ENCODE assay signal across 8 cellular contexts in genomic region chr1:246450485-246451251, GRCh38. TPM values are rescaled to one million over a fixed set of nuclear protein-coding genes. Genes with fewer than 3 reads are reported as not detected.
DNase-seq lines count a peak whose midpoint lies in the region; ATAC-seq, FAIRE-seq and TF ChIP-seq lines count a peak whose summit lies in the region.

No MANE protein-coding gene starts in this region.

- no peak for DNase-seq in AG09319 (ENCODE audit: extremely low read depth, low read depth)
- DNase-seq in NCI-H2081 treated with DMSO at 0.1 percent for 48 hours (lab: John Stamatoyannopoulos, UW): peak; percentile 49
- peak in 2 of 7 donors; percentile 20 to 33 for DNase-seq in adrenal gland
- DNase-seq in keratinocyte (ENCODE audit: low read depth, low spot score): peak; percentile 13
- no peak for DNase-seq in upper lobe of right lung
- DNase-seq in activated naive CD8-positive, alpha-beta T cell treated with anti-CD3 and anti-CD28 coated beads for 36 hours: no peak
- no peak for DNase-seq in stimulated activated CD8-positive, alpha-beta memory T cell treated with anti-CD3 and anti-CD28 coated beads, Interleukin-4, amount 100 ng/mL, for 48 hours

- H4K20me1 ChIP-seq in keratinocyte (ENCODE audit: control insufficient read depth, extremely low read depth, insufficient read depth, low read length): no peaks in the 10 kb centered on the region

- H2AFZ ChIP-seq in keratinocyte (ENCODE audit: control insufficient read depth, low read length): no peak overlapping the region

- TF ChIP-seq CTCF in AG09319 (IDR thresholded peaks at IDR 0.05; ENCODE audit: low read depth, low read length) (peak; percentile 58), adrenal gland (IDR thresholded peaks at IDR 0.05) (peak; percentile 61 to 89 (median 82)), keratinocyte (optimal IDR thresholded peaks at IDR 0.05 in 1 of 3, IDR thresholded peaks at IDR 0.05 in 1 of 3, conservative IDR thresholded peaks at IDR 0.05 in 1 of 3; ENCODE audit: extremely low read depth in 1 of 3, insufficient read depth in 2 of 3, low read length in 3 of 3) (peak in 2 of 3 experiments; percentile 54 to 64), upper lobe of right lung (IDR thresholded peaks at IDR 0.05) (peak; percentile 62)

- peaks cover 15% of the 10 kb centered on the region for H3K36me3 Mint-ChIP-seq in activated naive CD8-positive, alpha-beta T cell treated with anti-CD3 and anti-CD28 coated beads for 36 hours

- no peaks in the 10 kb centered on the region for H3K27me3 Mint-ChIP-seq in activated naive CD8-positive, alpha-beta T cell treated with anti-CD3 and anti-CD28 coated beads for 36 hours

- H3K9me3 Mint-ChIP-seq in activated naive CD8-positive, alpha-beta T cell treated with anti-CD3 and anti-CD28 coated beads for 36 hours: peaks cover 6% of the 10 kb centered on the region

- H3K27ac Mint-ChIP-seq in activated naive CD8-positive, alpha-beta T cell treated with anti-CD3 and anti-CD28 coated beads for 36 hours: no peak overlapping the region

- H3K9me3 ChIP-seq in adrenal gland (replicated peaks in 1 of 3) (no peaks in the 10 kb centered on the region), keratinocyte (ENCODE audit: control insufficient read depth, low read depth, low read length) (peaks cover 2% of the 10 kb centered on the region), upper lobe of right lung (no peaks in the 10 kb centered on the region)

- peaks cover 10% of the 10 kb centered on the region for H3K4me1 Mint-ChIP-seq in activated naive CD8-positive, alpha-beta T cell treated with anti-CD3 and anti-CD28 coated beads for 36 hours

- H3K9ac ChIP-seq in keratinocyte (ENCODE audit: control insufficient read depth, extremely low read depth, insufficient read depth, low read length): no peak overlapping the region

- no peak for TF ChIP-seq POLR2A in adrenal gland (IDR thresholded peaks at IDR 0.05)

- intact Hi-C loops in adrenal gland (cut with DNase I): loop anchor here in 1 of 2 donors (10.0 kb wide), 1 partner anchor 1296 kb away; the partner anchor contains the start of gene KIF26B
- intact Hi-C loops in upper lobe of right lung (cut with DNase I): no loop called here

- no peak overlapping the region for H3K4me3 Mint-ChIP-seq in activated naive CD8-positive, alpha-beta T cell treated with anti-CD3 and anti-CD28 coated beads for 36 hours

- no peaks in the 10 kb centered on the region for H3K36me3 ChIP-seq in adrenal gland (replicated peaks in 1 of 2)
- no peaks in the 10 kb centered on the region for H3K36me3 ChIP-seq in keratinocyte (ENCODE audit: control insufficient read depth in 2 of 2, extremely low read depth in 1 of 2, insufficient read depth in 2 of 2, low read length in 2 of 2)
- no peaks in the 10 kb centered on the region for H3K36me3 ChIP-seq in upper lobe of right lung

- H3K4me3 ChIP-seq in adrenal gland: no peak overlapping the region
- no peak overlapping the region for H3K4me3 ChIP-seq in keratinocyte (ENCODE audit: control insufficient read depth in 2 of 3, extremely low read depth in 1 of 3, insufficient read depth in 2 of 3, low read depth in 1 of 3, low read length in 3 of 3)
- no peak overlapping the region for H3K4me3 ChIP-seq in upper lobe of right lung

- ATAC-seq in GM18861 (IDR thresholded peaks at IDR 0.05; ENCODE audit: unreplicated experiment): peak; percentile 57
- ATAC-seq in upper lobe of right lung: peak; percentile 50

- no peak for FAIRE-seq in keratinocyte (lab: Jason Lieb, UNC)

- no peaks in the 10 kb centered on the region for H3K79me2 ChIP-seq in keratinocyte (ENCODE audit: control insufficient read depth, insufficient read depth, low read length)

- no peak overlapping the region for H3K4me2 ChIP-seq in keratinocyte (ENCODE audit: control insufficient read depth, extremely low read depth, insufficient read depth, low read depth, low read length)

- 46 to 56% (median 53%) methylated on average over 7 to 8 of the region's 8 CpGs for WGBS in adrenal gland, 4 donors

- no peaks in the 10 kb centered on the region for H3K9me1 ChIP-seq in keratinocyte (ENCODE audit: control insufficient read depth, extremely low read depth, insufficient read depth, low read length)

- no peaks in the 10 kb centered on the region for H3K27me3 ChIP-seq in adrenal gland
- H3K27me3 ChIP-seq in keratinocyte (ENCODE audit: control insufficient read depth, extremely low read depth, insufficient read depth, low read length): no peaks in the 10 kb centered on the region
- no peaks in the 10 kb centered on the region for H3K27me3 ChIP-seq in upper lobe of right lung

- H3K4me1 ChIP-seq in adrenal gland (replicated peaks in 1 of 2) (no peaks in the 10 kb centered on the region), keratinocyte (ENCODE audit: control insufficient read depth, extremely low read depth, insufficient read depth, low read length) (no peaks in the 10 kb centered on the region), upper lobe of right lung (no peaks in the 10 kb centered on the region)

- dilution Hi-C loops in keratinocyte (cut with MboI; ENCODE audit: extremely low pct_ligation_motif_present, low sequenced_read_pairs): no loop called here

- H3K27ac ChIP-seq in adrenal gland (no peak overlapping the region), keratinocyte (ENCODE audit: control insufficient read depth, insufficient read depth, low read length) (no peak overlapping the region), upper lobe of right lung (no peak overlapping the region)

RNA-seq across cellular contexts. Expression of gene SMYD3, which starts 56.4 kb away (rescaled TPM):
- total RNA-seq in adrenal gland (10 to 100 TPM; 13.5 to 56.4 (median 26.3) TPM), upper lobe of right lung (27.2 TPM)
- polyA plus RNA-seq in adrenal gland (10 to 100 TPM; 16.8 to 29.9 (median 25.6) TPM), keratinocyte (23.0 to 31.0 TPM (median 29.3 TPM) in 3 replicates)
- 5.9 TPM for polyA plus RNA-seq in keratinocyte (2011; ENCODE audit: low read depth)
- 28.0 and 34.2 TPM in 2 replicates for polyA plus RNA-seq in keratinocyte (2011; cell fraction: cytosol; rRNA removed)
- polyA plus RNA-seq in keratinocyte (2011; cell fraction: nucleus; rRNA removed): 24.3 and 25.0 TPM in 2 replicates
- 8.3 and 24.1 TPM in 2 replicates for polyA plus RNA-seq in keratinocyte (2012; ENCODE audit: low replicate concordance)
- 25.7 to 41.8 TPM (median 40.2 TPM) in 3 replicates for polyA minus RNA-seq in keratinocyte
- polyA minus RNA-seq in keratinocyte (2011; cell fraction: cytosol; rRNA and poly(A)+ RNA removed): 34.9 TPM
- polyA minus RNA-seq in keratinocyte (2011; cell fraction: nucleus; rRNA and poly(A)+ RNA removed): 27.6 and 57.4 TPM in 2 replicates
- total RNA-seq in activated naive CD8-positive, alpha-beta T cell treated with anti-CD3 and anti-CD28 coated beads for 36 hours: 10 to 100 TPM; 16.4 to 18.4 TPM

Comparison
In these comparisons a context has a peak if more than half of its experiments do, and no peak if none do; other contexts are left out.
1. DNase-seq: peak in NCI-H2081 treated with DMSO at 0.1 percent for 48 hours (single experiment) and keratinocyte (single experiment); none in AG09319 (single experiment), upper lobe of right lung (single experiment), activated naive CD8-positive, alpha-beta T cell treated with anti-CD3 and anti-CD28 coated beads for 36 hours (single experiment) and stimulated activated CD8-positive, alpha-beta memory T cell treated with anti-CD3 and anti-CD28 coated beads, Interleukin-4, amount 100 ng/mL, for 48 hours (single experiment).
2. Peak in every context shown above with its lines, with median percentiles within 50 percentile points of each other: CTCF ChIP-seq.